Comparison of ENCODE assay signal across 8 cellular contexts in the genomic region with DNA sequence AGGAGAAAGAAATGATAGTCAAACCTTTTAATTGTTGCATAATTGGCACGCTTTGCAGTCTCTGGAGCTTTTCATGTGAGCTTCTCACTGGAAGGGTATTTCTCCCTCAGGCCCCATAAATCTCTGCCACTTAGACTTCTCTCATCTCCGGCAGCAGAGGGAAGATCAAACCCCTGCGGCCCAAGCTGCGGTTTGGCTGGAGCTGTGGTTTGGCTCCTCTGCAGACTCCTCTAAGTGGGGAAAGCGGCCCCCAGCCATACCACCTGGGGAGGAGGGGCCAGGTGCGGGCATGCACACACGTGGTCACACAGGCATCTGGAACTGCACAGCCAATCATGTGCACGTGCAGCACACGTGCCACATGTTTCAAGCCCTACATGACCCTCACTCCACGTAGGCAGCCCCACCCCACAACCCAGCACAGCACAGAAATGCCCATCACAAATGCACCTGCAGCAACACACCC. TPM values are rescaled to one million over a fixed set of nuclear protein-coding genes. Genes with fewer than 3 reads are reported as not detected.
DNase-seq lines count a peak whose midpoint lies in the region; ATAC-seq and TF ChIP-seq lines count a peak whose summit lies in the region.

No MANE protein-coding gene starts in this region.

- H3K9me3 ChIP-seq in BLaER1 treated with 17β-estradiol and CSF1 and Interleukin-3, amounts not matched to agents 10 nM and 100 nM (replicated peaks in 1 of 11), result no peaks in the 10 kb centered on the region
- H3K9me3 ChIP-seq in Karpas-422 (ENCODE audit: low read length) (no peaks in the 10 kb centered on the region), SK-N-SH (no peaks in the 10 kb centered on the region), endodermal cell (ENCODE audit: control insufficient read depth, low read length) (no peaks in the 10 kb centered on the region)

- H3K9me3 Mint-ChIP-seq in immature natural killer cell (no peaks in the 10 kb centered on the region), endodermal cell (no peaks in the 10 kb centered on the region)

- peaks cover 0 to 49% (median 41%) of the 10 kb centered on the region in 10 experiments; a peak in 16 of 20 replicates for H3K4me1 ChIP-seq in BLaER1 treated with 17β-estradiol and CSF1 and Interleukin-3, amounts not matched to agents 10 nM and 100 nM
- H3K4me1 ChIP-seq in Karpas-422 (ENCODE audit: low read length) (peaks cover 41% of the 10 kb centered on the region), SK-N-SH (ENCODE audit: control insufficient read depth in 1 of 2, insufficient read depth in 2 of 2, low read depth in 1 of 2, low read length in 1 of 2) (peaks cover 36 to 44% of the 10 kb centered on the region in 2 experiments), endodermal cell (ENCODE audit: control insufficient read depth, insufficient read depth, low read length) (no peaks in the 10 kb centered on the region)

- H3K4me3 Mint-ChIP-seq in immature natural killer cell (no peak overlapping the region), endodermal cell (no peak overlapping the region)

- H2AFZ ChIP-seq in Karpas-422 (ENCODE audit: low read length), result no peak overlapping the region
- H2AFZ ChIP-seq in SK-N-SH (ENCODE audit: low read depth), result no peak overlapping the region

- no peak overlapping the region for H3K27ac ChIP-seq in BLaER1 treated with 17β-estradiol and CSF1 and Interleukin-3, amounts not matched to agents 10 nM and 100 nM
- H3K27ac ChIP-seq in Karpas-422 (ENCODE audit: low read length), result peak overlapping the region; percentile 80
- H3K27ac ChIP-seq in SK-N-SH (ENCODE audit: low read depth in 2 of 2, low read length in 1 of 2), result peak overlapping the region in 1 of 2 experiments; percentile 36; a peak in 2 of 4 replicates
- H3K27ac ChIP-seq in endodermal cell (ENCODE audit: low read depth, low read length), result no peak overlapping the region

- H3K36me3 Mint-ChIP-seq in immature natural killer cell (peaks cover 4 to 27% (median 22%) of the 10 kb centered on the region in 3 donors), endodermal cell (ENCODE audit: low read depth) (no peaks in the 10 kb centered on the region)

- H3K9me2 ChIP-seq in Karpas-422 (replicated peaks; ENCODE audit: insufficient read depth, low read length) (no peaks in the 10 kb centered on the region), SK-N-SH (no peaks in the 10 kb centered on the region)

- TF ChIP-seq RAD21 in SK-N-SH (IDR thresholded peaks at IDR 0.05; ENCODE audit: low read length), result no peak

- H3K4me2 ChIP-seq in BLaER1 treated with 17β-estradiol and CSF1 and Interleukin-3, amounts not matched to agents 10 nM and 100 nM, result peak overlapping the region in 10 of 11 experiments; percentile 3 to 82 (median 64); a peak in 19 of 22 replicates
- H3K4me2 ChIP-seq in Karpas-422 (ENCODE audit: low read depth, low read length, poor library complexity, severe bottlenecking), result peak overlapping the region; percentile 25
- peak overlapping the region; percentile 53 for H3K4me2 ChIP-seq in SK-N-SH

- no peak overlapping the region for H3K4me3 ChIP-seq in BLaER1 treated with 17β-estradiol and CSF1 and Interleukin-3, amounts not matched to agents 10 nM and 100 nM
- H3K4me3 ChIP-seq in Karpas-422 (ENCODE audit: low read length), result no peak overlapping the region
- no peak overlapping the region for H3K4me3 ChIP-seq in SK-N-SH (ENCODE audit: low read depth in 2 of 2, low read length in 1 of 2)
- H3K4me3 ChIP-seq in endodermal cell (ENCODE audit: low read length), result no peak overlapping the region

- no peak overlapping the region for H3K9ac ChIP-seq in BLaER1 treated with 17β-estradiol and CSF1 and Interleukin-3, amounts not matched to agents 10 nM and 100 nM
- no peak overlapping the region for H3K9ac ChIP-seq in Karpas-422 (ENCODE audit: low read length)
- no peak overlapping the region; the same call in 1 of the 2 replicates for H3K9ac ChIP-seq in SK-N-SH
- H3K9ac ChIP-seq in endodermal cell (ENCODE audit: extremely low read depth, low read length, poor library complexity, severe bottlenecking), result no peak overlapping the region

- WGBS in SK-N-SH (ENCODE audit: low lambda C conversion rate), result 45% methylated on average over 7 of the region's 10 CpGs
- 77 to 88% methylated on average over 3 to 10 of the region's 10 CpGs for WGBS in endodermal cell (ENCODE audit: insufficient coverage in 1 of 2, insufficient read length in 1 of 2), 2 experiments

- H3K36me3 ChIP-seq in BLaER1 treated with 17β-estradiol and CSF1 and Interleukin-3, amounts not matched to agents 10 nM and 100 nM, result peaks cover 0 to 28% (median 0%) of the 10 kb centered on the region in 11 experiments; a peak in 9 of 22 replicates
- H3K36me3 ChIP-seq in Karpas-422 (ENCODE audit: insufficient read depth, low read length), result no peaks in the 10 kb centered on the region
- no peaks in the 10 kb centered on the region for H3K36me3 ChIP-seq in SK-N-SH (replicated peaks in 1 of 2; ENCODE audit: control insufficient read depth in 1 of 2, insufficient read depth in 2 of 2, low read length in 1 of 2)
- no peaks in the 10 kb centered on the region for H3K36me3 ChIP-seq in endodermal cell (ENCODE audit: control insufficient read depth, insufficient read depth, low read length)

- POLR2A ChIA-PET in SK-N-SH (lab: Yijun Ruan, JAX), result interaction anchor here (1.3 kb wide), 1 partner anchor 20 kb away, joined by 3 read pairs; no protein-coding TSS in a partner anchor

- ATAC-seq in HG02759 (IDR thresholded peaks at IDR 0.05; ENCODE audit: unreplicated experiment), result no peak

- H3K27ac Mint-ChIP-seq in immature natural killer cell (peak overlapping the region in 4 of 6 donors; percentile 23 to 56 (median 46)), endodermal cell (no peak overlapping the region)

- peaks cover 0 to 3% (median 0%) of the 10 kb centered on the region in 11 experiments; a peak in 1 of 22 replicates for H3K27me3 ChIP-seq in BLaER1 treated with 17β-estradiol and CSF1 and Interleukin-3, amounts not matched to agents 10 nM and 100 nM
- H3K27me3 ChIP-seq in Karpas-422 (ENCODE audit: low read length) (no peaks in the 10 kb centered on the region), SK-N-SH (ENCODE audit: insufficient read depth) (no peaks in the 10 kb centered on the region), endodermal cell (ENCODE audit: control insufficient read depth, insufficient read depth, low read length, poor library complexity, severe bottlenecking) (no peaks in the 10 kb centered on the region)

- H3K79me2 ChIP-seq in Karpas-422 (ENCODE audit: low read length) (no peaks in the 10 kb centered on the region), SK-N-SH (ENCODE audit: insufficient read depth) (no peaks in the 10 kb centered on the region)

- peaks cover 0 to 21% (median 5%) of the 10 kb centered on the region in 11 experiments; a peak in 8 of 22 replicates for H4K20me1 ChIP-seq in BLaER1 treated with 17β-estradiol and CSF1 and Interleukin-3, amounts not matched to agents 10 nM and 100 nM
- H4K20me1 ChIP-seq in Karpas-422 (ENCODE audit: insufficient read depth, low read depth, low read length) (no peaks in the 10 kb centered on the region), SK-N-SH (ENCODE audit: insufficient read depth) (no peaks in the 10 kb centered on the region)

- CTCF ChIA-PET in SK-N-SH (lab: Yijun Ruan, JAX), result interaction anchor here (1.0 to 4.2 kb wide), 6 partner anchors 10 to 436 kb away, joined by 3 to 20 read pairs (median 4); no protein-coding TSS in a partner anchor

- peaks cover 15 to 22% of the 10 kb centered on the region in 2 donors for H3K4me1 Mint-ChIP-seq in immature natural killer cell
- H3K4me1 Mint-ChIP-seq in endodermal cell, result peaks cover 7% of the 10 kb centered on the region

- peak; percentile 85 for DNase-seq in Karpas-422
- DNase-seq in SK-N-SH, result peak; percentile 49
- peak; percentile 9 to 11 (median 11) for DNase-seq in immature natural killer cell
- no peak for DNase-seq in GM19240 (ENCODE audit: insufficient read length, low spot score)
- DNase-seq in endodermal cell, result no peak
- DNase-seq in middle frontal gyrus (ENCODE audit: extremely low spot score, low spot score), result no peak

- TF ChIP-seq CTCF in SK-N-SH (IDR thresholded peaks at IDR 0.05) (no peak), endodermal cell (conservative IDR thresholded peaks at IDR 0.05) (no peak)

- H3K27me3 Mint-ChIP-seq in immature natural killer cell (ENCODE audit: low read depth in 3 of 3) (peaks cover 1 to 10% (median 3%) of the 10 kb centered on the region in 3 donors), endodermal cell (ENCODE audit: insufficient read depth) (peaks cover 4% of the 10 kb centered on the region)

- H3F3A ChIP-seq in SK-N-SH (replicated peaks; ENCODE audit: insufficient read depth), result peaks cover 15% of the 10 kb centered on the region

- TF ChIP-seq EP300 in SK-N-SH (IDR thresholded peaks at IDR 0.05; ENCODE audit: borderline replicate concordance in 1 of 2, low read depth in 1 of 2, low read length in 1 of 2), result peak; percentile 48 to 94; a peak in 2 of 4 replicates

TF ChIP-seq in SK-N-SH, 30 proteins besides CTCF, POLR2A, EP300 and RAD21 (continues in another document):
- TF ChIP-seq FOSL2 (IDR thresholded peaks at IDR 0.05; ENCODE audit: borderline replicate concordance, low read depth), result peak; percentile 50; the same call in 1 of the 2 replicates
- peak; percentile 52; the same call in 1 of the 2 replicates for TF ChIP-seq POLR2AphosphoS5 (IDR thresholded peaks at IDR 0.05; ENCODE audit: low read depth, low read length)
- TF ChIP-seq, protein P1, sequence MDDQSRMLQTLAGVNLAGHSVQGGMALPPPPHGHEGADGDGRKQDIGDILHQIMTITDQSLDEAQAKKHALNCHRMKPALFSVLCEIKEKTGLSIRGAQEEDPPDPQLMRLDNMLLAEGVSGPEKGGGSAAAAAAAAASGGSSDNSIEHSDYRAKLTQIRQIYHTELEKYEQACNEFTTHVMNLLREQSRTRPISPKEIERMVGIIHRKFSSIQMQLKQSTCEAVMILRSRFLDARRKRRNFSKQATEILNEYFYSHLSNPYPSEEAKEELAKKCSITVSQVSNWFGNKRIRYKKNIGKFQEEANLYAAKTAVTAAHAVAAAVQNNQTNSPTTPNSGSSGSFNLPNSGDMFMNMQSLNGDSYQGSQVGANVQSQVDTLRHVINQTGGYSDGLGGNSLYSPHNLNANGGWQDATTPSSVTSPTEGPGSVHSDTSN (IDR thresholded peaks at IDR 0.05), result peak; percentile 98
- TF ChIP-seq NFIC (IDR thresholded peaks at IDR 0.05; ENCODE audit: borderline replicate concordance), result peak; percentile 99
- TF ChIP-seq SIN3A (IDR thresholded peaks at IDR 0.05; ENCODE audit: borderline replicate concordance, low read depth, low read length), result peak; percentile 64; the same call in 1 of the 2 replicates
- TF ChIP-seq RXRA (IDR thresholded peaks at IDR 0.05; ENCODE audit: borderline replicate concordance, low read depth), result peak; percentile 89
- TF ChIP-seq TEAD4 (IDR thresholded peaks at IDR 0.05; ENCODE audit: borderline replicate concordance, insufficient read depth), result peak; percentile 92

RNA-seq across cellular contexts. Expression of a gene that starts 58.3 kb away (rescaled TPM):
- total RNA-seq in Karpas-422 (2014; rRNA removed; shearing (Covaris generic); ENCODE audit: low replicate concordance), result 55.2 and 79.9 TPM in 2 replicates
- polyA plus RNA-seq in SK-N-SH (2012; rRNA removed) (72.2 and 88.7 TPM in 2 replicates), immature natural killer cell (1 to 10 TPM; 4.2 to 6.2 (median 6.1) TPM)
- 80.7 and 86.7 TPM in 2 replicates for polyA plus RNA-seq in SK-N-SH (2012; cell fraction: cytosol; rRNA removed)
- polyA plus RNA-seq in SK-N-SH (2012; cell fraction: nucleus; rRNA removed), result 23.7 and 35.6 TPM in 2 replicates
- total RNA-seq in endodermal cell, result 10 to 100 TPM; 41.2 to 64.3 TPM
- 125 TPM for polyA plus RNA-seq in endodermal cell (2013, experiment 1 of 2)
- polyA plus RNA-seq in endodermal cell (2013, experiment 2 of 2), result 145 TPM

Comparison
In these comparisons a context has a peak if more than half of its experiments do, and no peak if none do; other contexts are left out.
1. DNase-seq: peak in Karpas-422 (single experiment), SK-N-SH (single experiment) and immature natural killer cell (3 of 3); none in GM19240 (single experiment), endodermal cell (single experiment) and middle frontal gyrus (single experiment).
2. Peak in every context shown above with its lines, with median percentiles within 50 percentile points of each other: H3K4me2 ChIP-seq.